In the genomic region with DNA sequence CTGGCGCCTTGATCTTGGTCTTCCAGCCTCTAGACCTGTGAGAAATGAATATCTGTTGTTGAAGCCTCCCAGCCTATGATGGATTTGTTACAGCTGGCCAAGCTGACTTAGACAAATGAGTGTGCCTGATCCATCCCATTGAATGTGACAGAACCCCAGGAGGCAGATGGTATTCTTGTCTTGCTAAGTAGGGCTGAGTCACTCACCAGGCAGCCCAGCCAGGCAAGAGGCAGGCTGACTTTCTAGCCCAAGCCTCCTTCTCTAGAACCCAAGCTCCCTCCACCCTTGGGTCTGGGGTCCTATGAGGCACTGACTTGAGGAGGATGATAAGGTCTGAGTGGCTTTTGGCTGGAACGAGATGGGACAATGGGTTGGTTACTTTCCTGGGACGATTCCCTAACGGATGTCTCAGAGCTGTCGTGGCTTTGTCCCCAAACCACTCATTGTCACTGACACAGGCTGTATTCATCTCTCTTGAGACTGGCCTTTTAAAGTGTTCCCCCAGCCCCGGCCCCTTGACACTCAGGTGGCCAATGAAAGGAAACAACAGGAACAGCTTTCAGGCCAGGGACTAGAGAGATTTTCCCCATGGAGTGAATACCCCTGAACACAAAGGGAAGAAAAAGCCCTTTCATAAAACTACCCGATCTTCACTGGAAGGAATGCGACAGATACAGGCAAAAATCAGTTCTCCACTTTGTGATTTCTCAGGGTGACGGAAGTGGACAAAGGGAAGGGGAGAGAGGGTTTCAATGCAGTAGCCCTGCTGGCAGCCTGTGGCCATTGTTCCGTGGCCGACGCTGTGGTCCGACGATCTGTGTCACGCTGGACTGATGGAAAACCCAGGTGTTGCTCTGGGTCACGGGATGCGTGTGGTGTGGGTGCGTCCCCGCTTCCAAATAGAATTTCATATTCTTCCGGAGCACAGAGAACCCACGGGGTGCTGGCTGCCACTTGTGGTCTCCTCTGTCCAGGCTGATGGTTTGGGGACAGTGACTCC, we compare ENCODE assay signal across 22 cellular contexts.
A peak's percentile ranks its signal among the peaks of the same experiment; 100 is the strongest.
DNase-seq lines count a peak whose midpoint lies in the region; ATAC-seq and TF ChIP-seq lines count a peak whose summit lies in the region.
"Had no signal": no experiment of that assay in that cellular context is flagged by ENCODE, and none has a peak within 500 bp of the region (broad histone marks: within the 10 kb centered on the region; RNA-seq: fewer than 3 reads in every experiment).

No MANE protein-coding gene starts in this region.

- H4K91ac ChIP-seq in trophoblast cell (ENCODE audit: low read depth, low read length): peak overlapping the region; percentile 4

- CTCF ChIA-PET in WTC11 (lab: Charles Lee): interaction anchor here (0.8 to 1.5 kb wide), 5 partner anchors 11 to 220 kb away, joined by 3 to 7 read pairs (median 5); no protein-coding TSS in a partner anchor

- no peak overlapping the region for H4K12ac ChIP-seq in trophoblast cell (ENCODE audit: low read depth, low read length)

- ATAC-seq in WTC11: peak; percentile 43
- no peak for ATAC-seq in GM18517 (IDR thresholded peaks at IDR 0.05; ENCODE audit: unreplicated experiment)
- ATAC-seq: activated naive CD4-positive, alpha-beta T cell treated with anti-CD3 and anti-CD28 coated beads, Interleukin-2, amount 50 U/mL, for 72 hours; body of pancreas; CD8-positive, alpha-beta T cell; mucosa of descending colon; PC-3; right lobe of liver; stimulated activated naive B cell treated with anti-CD40 and anti-IgM and Interleukin-4, amounts not matched to agents 10 μg/mL and 1 μg/mL and 100 μg/mL, for 72 hours had no signal

- H3K23ac ChIP-seq in trophoblast cell (ENCODE audit: low read length): no peak overlapping the region

- H2AK5ac ChIP-seq in trophoblast cell (ENCODE audit: low read length): no peak overlapping the region

- H3K27me3 Mint-ChIP-seq in WTC11 (ENCODE audit: low read depth) (peaks cover 3% of the 10 kb centered on the region; the same call in 1 of the 2 replicates), glutamatergic neuron (ENCODE audit: unreplicated experiment) (no peaks in the 10 kb centered on the region)
- H3K27me3 Mint-ChIP-seq in activated CD4-positive, alpha-beta T cell treated with anti-CD3 and anti-CD28 coated beads, Interleukin-2, amount 10 ng/mL, durations not matched to agents 24 days and 14 days: peaks cover 11% of the 10 kb centered on the region

- H3K4me1 ChIP-seq in HUES48 (ENCODE audit: control insufficient read depth, insufficient read depth, low read length) (peaks cover 33% of the 10 kb centered on the region), trophoblast cell (ENCODE audit: control insufficient read depth in 1 of 2, insufficient read depth in 2 of 2, low read length in 2 of 2) (peaks cover 6 to 13% of the 10 kb centered on the region in 2 experiments)
- H3K4me1 ChIP-seq: colonic mucosa had no signal

- intact Hi-C loops in activated CD4-positive, alpha-beta T cell treated with anti-CD3 and anti-CD28 coated beads, Interleukin-2, amount 10 ng/mL, durations not matched to agents 24 days and 14 days (cut with micrococcal nuclease): loop anchor here (2.0 to 5.0 kb wide), 2 partner anchors 73 to 147 kb away; no protein-coding TSS in a partner anchor

- no peak overlapping the region for H2BK5ac ChIP-seq in trophoblast cell (ENCODE audit: low read depth, low read length, poor library complexity)

- H3K4me3 Mint-ChIP-seq in WTC11: peak overlapping the region; percentile 24
- H3K4me3 Mint-ChIP-seq in glutamatergic neuron (ENCODE audit: unreplicated experiment): peak overlapping the region; percentile 7
- H3K4me3 Mint-ChIP-seq in activated CD4-positive, alpha-beta T cell treated with anti-CD3 and anti-CD28 coated beads, Interleukin-2, amount 10 ng/mL, durations not matched to agents 24 days and 14 days: no peak overlapping the region
- H3K4me3 Mint-ChIP-seq: activated T-helper 1 cell treated with anti-CD3 and anti-CD28 coated beads, Interleukin-12 subunit alpha, Interleukin-12 subunit beta, Interleukin-2, Interleukin-4 antibody, amounts not matched to agents 30 ng/mL and 10 ng/mL and 1 ng/mL, durations not matched to agents 14 hours and 24 hours and 36 hours; CD8-positive, alpha-beta T cell; stimulated activated naive B cell treated with anti-CD40 and anti-IgM and Interleukin-4, amounts not matched to agents 10 μg/mL and 1 μg/mL and 100 μg/mL, for 72 hours; T-helper 2 cell treated with Interferon-gamma antibody and Interleukin-4, amounts not matched to agents 5 μg/mL and 100 μg/mL, for 36 hours had no signal

- TF ChIP-seq CTCF in WTC11 (IDR thresholded peaks at IDR 0.05): no peak
- TF ChIP-seq CTCF in glutamatergic neuron (IDR thresholded peaks at IDR 0.05; ENCODE audit: partially characterized antibody, unreplicated experiment): no peak

- H3K27me3 ChIP-seq in HUES48 (ENCODE audit: control insufficient read depth, insufficient read depth, low read length) (no peaks in the 10 kb centered on the region), trophoblast cell (ENCODE audit: insufficient read depth, low read length) (no peaks in the 10 kb centered on the region)
- H3K27me3 ChIP-seq: body of pancreas, colonic mucosa, right lobe of liver had no signal

- H3K4me3 ChIP-seq in HUES48 (ENCODE audit: low read depth, low read length) (peak overlapping the region; percentile 26; the same call in 1 of the 2 replicates), trophoblast cell (ENCODE audit: low read depth, low read length) (no peak overlapping the region)
- H3K4me3 ChIP-seq: body of pancreas, colonic mucosa, mucosa of descending colon, right lobe of liver, thoracic aorta had no signal

- no peak overlapping the region for H2BK12ac ChIP-seq in trophoblast cell (ENCODE audit: low read length)

- H3K27ac Mint-ChIP-seq in WTC11 (peak overlapping the region; percentile 80), glutamatergic neuron (ENCODE audit: unreplicated experiment) (peak overlapping the region; percentile 62)
- H3K27ac Mint-ChIP-seq in activated CD4-positive, alpha-beta T cell treated with anti-CD3 and anti-CD28 coated beads, Interleukin-2, amount 10 ng/mL, durations not matched to agents 24 days and 14 days: no peak overlapping the region
- H3K27ac Mint-ChIP-seq: activated naive CD4-positive, alpha-beta T cell treated with anti-CD3 and anti-CD28 coated beads, Interleukin-2, amount 50 U/mL, for 72 hours; activated T-helper 1 cell treated with anti-CD3 and anti-CD28 coated beads, Interleukin-12 subunit alpha, Interleukin-12 subunit beta, Interleukin-2, Interleukin-4 antibody, amounts not matched to agents 30 ng/mL and 10 ng/mL and 1 ng/mL, durations not matched to agents 14 hours and 24 hours and 36 hours; CD8-positive, alpha-beta T cell; stimulated activated naive B cell treated with anti-CD40 and anti-IgM and Interleukin-4, amounts not matched to agents 10 μg/mL and 1 μg/mL and 100 μg/mL, for 72 hours; T-helper 2 cell treated with Interferon-gamma antibody and Interleukin-4, amounts not matched to agents 5 μg/mL and 100 μg/mL, for 36 hours had no signal

- peaks cover 2% of the 10 kb centered on the region for H3K79me1 ChIP-seq in trophoblast cell (ENCODE audit: low read length)

- H3K9me3 Mint-ChIP-seq in WTC11 (peaks cover 21% of the 10 kb centered on the region), glutamatergic neuron (ENCODE audit: unreplicated experiment) (peaks cover 7% of the 10 kb centered on the region)
- no peaks in the 10 kb centered on the region for H3K9me3 Mint-ChIP-seq in activated CD4-positive, alpha-beta T cell treated with anti-CD3 and anti-CD28 coated beads, Interleukin-2, amount 10 ng/mL, durations not matched to agents 24 days and 14 days
- H3K9me3 Mint-ChIP-seq: activated T-helper 1 cell treated with anti-CD3 and anti-CD28 coated beads, Interleukin-12 subunit alpha, Interleukin-12 subunit beta, Interleukin-2, Interleukin-4 antibody, amounts not matched to agents 30 ng/mL and 10 ng/mL and 1 ng/mL, durations not matched to agents 14 hours and 24 hours and 36 hours; T-helper 2 cell treated with Interferon-gamma antibody and Interleukin-4, amounts not matched to agents 5 μg/mL and 100 μg/mL, for 36 hours had no signal

- no peak overlapping the region for H3K4me2 ChIP-seq in trophoblast cell (ENCODE audit: low read length)
- H3K4me2 ChIP-seq: KMS-11 had no signal

- no peak overlapping the region for H3K14ac ChIP-seq in trophoblast cell (ENCODE audit: low read length)

- POLR2A ChIA-PET in WTC11 (lab: Charles Lee): no interaction called here

- no peaks in the 10 kb centered on the region for H3K36me3 ChIP-seq in HUES48 (ENCODE audit: control insufficient read depth, insufficient read depth, low read length)
- H3K36me3 ChIP-seq in trophoblast cell (ENCODE audit: control insufficient read depth in 1 of 2, insufficient read depth in 2 of 2, low read length in 2 of 2): no peaks in the 10 kb centered on the region
- H3K36me3 ChIP-seq: colonic mucosa, right lobe of liver, thoracic aorta had no signal

- H3K4ac ChIP-seq in trophoblast cell (ENCODE audit: low read depth, low read length): no peak overlapping the region

- no peak overlapping the region for H2AFZ ChIP-seq in trophoblast cell (ENCODE audit: insufficient read depth, low read length, poor library complexity)

- H3K9me3 ChIP-seq in HUES48 (ENCODE audit: control insufficient read depth, insufficient read depth, low read length) (peaks cover 7% of the 10 kb centered on the region), trophoblast cell (ENCODE audit: insufficient read depth, low read depth, low read length) (peaks cover 8% of the 10 kb centered on the region)
- H3K9me3 ChIP-seq: colonic mucosa, mucosa of descending colon, right lobe of liver, thoracic aorta had no signal

- no CpG with 5 or more reads among the region's 21 CpGs for WGBS in trophoblast cell (ENCODE audit: extremely low coverage, insufficient coverage, insufficient read length)

- H3K79me2 ChIP-seq in trophoblast cell (ENCODE audit: control insufficient read depth, insufficient read depth, low read length, poor library complexity): no peaks in the 10 kb centered on the region

- H3K36me3 Mint-ChIP-seq in WTC11 (peaks cover 18% of the 10 kb centered on the region), glutamatergic neuron (ENCODE audit: unreplicated experiment) (peaks cover 7% of the 10 kb centered on the region)
- H3K36me3 Mint-ChIP-seq in activated CD4-positive, alpha-beta T cell treated with anti-CD3 and anti-CD28 coated beads, Interleukin-2, amount 10 ng/mL, durations not matched to agents 24 days and 14 days (ENCODE audit: low read depth): no peaks in the 10 kb centered on the region
- H3K36me3 Mint-ChIP-seq: activated naive CD4-positive, alpha-beta T cell treated with anti-CD3 and anti-CD28 coated beads, Interleukin-2, amount 50 U/mL, for 72 hours; CD8-positive, alpha-beta T cell; stimulated activated naive B cell treated with anti-CD40 and anti-IgM and Interleukin-4, amounts not matched to agents 10 μg/mL and 1 μg/mL and 100 μg/mL, for 72 hours had no signal

- H3K18ac ChIP-seq in trophoblast cell (ENCODE audit: low read length): peak overlapping the region; percentile 8

- H3K9ac ChIP-seq in HUES48 (ENCODE audit: low read depth, low read length): 0 out of 2 replicates have a peak overlapping the region, but pooled peaks have one; percentile 22
- no peak overlapping the region for H3K9ac ChIP-seq in trophoblast cell (ENCODE audit: low read length)
- H3K9ac ChIP-seq: KMS-11 had no signal

- H3K27ac ChIP-seq in HUES48 (ENCODE audit: low read depth, low read length) (peak overlapping the region; percentile 96), trophoblast cell (ENCODE audit: low read depth, low read length) (no peak overlapping the region)
- H3K27ac ChIP-seq: body of pancreas, colonic mucosa, KMS-11, right lobe of liver, thoracic aorta had no signal

- H2BK120ac ChIP-seq in trophoblast cell (ENCODE audit: insufficient read depth, low read length, poor library complexity): no peak overlapping the region

- H4K8ac ChIP-seq in trophoblast cell (ENCODE audit: low read depth, low read length): no peak overlapping the region

- peak; percentile 28 for DNase-seq in WTC11 (ENCODE audit: low spot score)
- peak; percentile 30 for DNase-seq in glutamatergic neuron
- no peak for DNase-seq in trophoblast cell
- DNase-seq in activated CD4-positive, alpha-beta T cell treated with anti-CD3 and anti-CD28 coated beads, Interleukin-2, amount 10 ng/mL, durations not matched to agents 24 days and 14 days: no peak
- DNase-seq in effector CD8-positive, alpha-beta T cell (lab: John Stamatoyannopoulos, UW): no peak
- DNase-seq in NCI-H187 treated with DMSO at 0.1 percent for 48 hours (lab: John Stamatoyannopoulos, UW): no peak
- DNase-seq: body of pancreas; CD8-positive, alpha-beta T cell; colonic mucosa; mucosa of descending colon; NCI-H1048; NCI-H69; PC-3; right lobe of liver; stimulated activated naive B cell treated with anti-CD40 and anti-IgM and Interleukin-4, amounts not matched to agents 10 μg/mL and 1 μg/mL and 100 μg/mL, for 72 hours had no signal

- H3K4me1 Mint-ChIP-seq in WTC11 (peaks cover 57% of the 10 kb centered on the region), glutamatergic neuron (ENCODE audit: low read depth, unreplicated experiment) (peaks cover 15% of the 10 kb centered on the region)
- no peaks in the 10 kb centered on the region for H3K4me1 Mint-ChIP-seq in activated CD4-positive, alpha-beta T cell treated with anti-CD3 and anti-CD28 coated beads, Interleukin-2, amount 10 ng/mL, durations not matched to agents 24 days and 14 days
- H3K4me1 Mint-ChIP-seq: stimulated activated naive B cell treated with anti-CD40 and anti-IgM and Interleukin-4, amounts not matched to agents 10 μg/mL and 1 μg/mL and 100 μg/mL, for 72 hours had no signal

Comparison
In these comparisons a context has a peak if more than half of its experiments do, and no peak if none do; other contexts are left out.
1. DNase-seq: peak in WTC11 (single experiment) and glutamatergic neuron (single experiment); none in trophoblast cell (0 of 2), activated CD4-positive, alpha-beta T cell treated with anti-CD3 and anti-CD28 coated beads, Interleukin-2, amount 10 ng/mL, durations not matched to agents 24 days and 14 days (single experiment), effector CD8-positive, alpha-beta T cell (single experiment) and NCI-H187 treated with DMSO at 0.1 percent for 48 hours (single experiment).